9 cellular contexts compared by ENCODE assay signal in genomic region chr4:15651682-15652081, GRCh38. TPM values are rescaled to one million over a fixed set of nuclear protein-coding genes. Genes with fewer than 3 reads are reported as not detected.
DNase-seq lines count a peak whose midpoint lies in the region; ATAC-seq, FAIRE-seq and TF ChIP-seq lines count a peak whose summit lies in the region.
"Had no signal": no experiment of that assay in that cellular context is flagged by ENCODE, and none has a peak within 500 bp of the region (broad histone marks: within the 10 kb centered on the region; RNA-seq: fewer than 3 reads in every experiment).

No MANE protein-coding gene starts in this region.

- no peak for ATAC-seq in activated CD4-positive, alpha-beta T cell treated with anti-CD3 and anti-CD28 coated beads for 36 hours

- H3K4me1 ChIP-seq in stomach smooth muscle (ENCODE audit: control insufficient read depth, insufficient read depth, low read length): peaks cover 4% of the 10 kb centered on the region

- no peaks in the 10 kb centered on the region for H3K27me3 Mint-ChIP-seq in activated CD4-positive, alpha-beta T cell treated with anti-CD3 and anti-CD28 coated beads for 36 hours
- H3K27me3 Mint-ChIP-seq in activated T-helper 2 cell treated with anti-CD3 and anti-CD28 coated beads, Interferon-gamma antibody, Interleukin-2, Interleukin-4, amounts not matched to agents 10 μg/mL and 5 μg/mL and 100 μg/mL, durations not matched to agents 14 hours and 24 hours and 36 hours (ENCODE audit: low read depth): no peaks in the 10 kb centered on the region
- H3K27me3 Mint-ChIP-seq: naive B cell had no signal

- peaks cover 2% of the 10 kb centered on the region for H3K36me3 Mint-ChIP-seq in activated CD4-positive, alpha-beta T cell treated with anti-CD3 and anti-CD28 coated beads for 36 hours (ENCODE audit: low read depth)
- H3K36me3 Mint-ChIP-seq in activated T-helper 2 cell treated with anti-CD3 and anti-CD28 coated beads, Interferon-gamma antibody, Interleukin-2, Interleukin-4, amounts not matched to agents 10 μg/mL and 5 μg/mL and 100 μg/mL, durations not matched to agents 14 hours and 24 hours and 36 hours (ENCODE audit: low read depth): peaks cover 13% of the 10 kb centered on the region
- H3K36me3 Mint-ChIP-seq: naive B cell had no signal

- POLR2A ChIA-PET in activated CD4-positive, alpha-beta T cell treated with anti-CD3 and anti-CD28 coated beads for 36 hours (lab: Charles Lee): interaction anchor here (0.6 kb wide), 1 partner anchor 33 kb away, joined by 3 read pairs; no protein-coding TSS in a partner anchor
- POLR2A ChIA-PET in HEK293T (lab: Yijun Ruan, JAX): interaction anchor here (1.2 kb wide), 1 partner anchor 172 kb away, joined by 6 read pairs; no protein-coding TSS in a partner anchor

- no peak for TF ChIP-seq CTCF in D721Med (IDR thresholded peaks at IDR 0.05; ENCODE audit: insufficient read depth, missing control alignments)

- H3K4me3 Mint-ChIP-seq in activated CD4-positive, alpha-beta T cell treated with anti-CD3 and anti-CD28 coated beads for 36 hours: peak overlapping the region; percentile 39
- peak overlapping the region; percentile 33 for H3K4me3 Mint-ChIP-seq in activated T-helper 2 cell treated with anti-CD3 and anti-CD28 coated beads, Interferon-gamma antibody, Interleukin-2, Interleukin-4, amounts not matched to agents 10 μg/mL and 5 μg/mL and 100 μg/mL, durations not matched to agents 14 hours and 24 hours and 36 hours (ENCODE audit: low read depth)

- FAIRE-seq in D721Med (lab: Jason Lieb, UNC): no peak

- DNase-seq in activated CD4-positive, alpha-beta T cell treated with anti-CD3 and anti-CD28 coated beads for 36 hours: no peak
- no peak for DNase-seq in activated CD4-positive, alpha-beta T cell treated with anti-CD3 and anti-CD28 coated beads, Interleukin-2, amount 50 U/mL, for 4 hours
- no peak for DNase-seq in activated T-helper 2 cell treated with anti-CD3 and anti-CD28 coated beads, Interferon-gamma antibody, Interleukin-2, Interleukin-4, amounts not matched to agents 10 μg/mL and 5 μg/mL and 100 μg/mL, durations not matched to agents 14 hours and 24 hours and 36 hours (ENCODE audit: low spot score)
- DNase-seq in inferior parietal cortex (ENCODE audit: extremely low spot score) (peak; percentile 14), NCI-H1694 (lab: John Stamatoyannopoulos, UW) (no peak), D721Med (ENCODE audit: insufficient read length, low spot score) (no peak), HEK293T (ENCODE audit: extremely low spot score) (no peak)
- DNase-seq: naive B cell had no signal

- peak overlapping the region; percentile 36 to 44 for H3K4me3 ChIP-seq in stomach smooth muscle (ENCODE audit: low read length in 2 of 2)

- peak overlapping the region; percentile 51 to 87 for H3K9ac ChIP-seq in stomach smooth muscle (ENCODE audit: low read length in 2 of 2)

- H3K9me3 Mint-ChIP-seq in activated CD4-positive, alpha-beta T cell treated with anti-CD3 and anti-CD28 coated beads for 36 hours (ENCODE audit: low read depth): no peaks in the 10 kb centered on the region
- H3K9me3 Mint-ChIP-seq in activated T-helper 2 cell treated with anti-CD3 and anti-CD28 coated beads, Interferon-gamma antibody, Interleukin-2, Interleukin-4, amounts not matched to agents 10 μg/mL and 5 μg/mL and 100 μg/mL, durations not matched to agents 14 hours and 24 hours and 36 hours: no peaks in the 10 kb centered on the region
- H3K9me3 Mint-ChIP-seq: naive B cell had no signal

- H3K4me1 Mint-ChIP-seq in activated CD4-positive, alpha-beta T cell treated with anti-CD3 and anti-CD28 coated beads for 36 hours: peaks cover 63% of the 10 kb centered on the region
- H3K4me1 Mint-ChIP-seq in activated T-helper 2 cell treated with anti-CD3 and anti-CD28 coated beads, Interferon-gamma antibody, Interleukin-2, Interleukin-4, amounts not matched to agents 10 μg/mL and 5 μg/mL and 100 μg/mL, durations not matched to agents 14 hours and 24 hours and 36 hours (ENCODE audit: low read depth): peaks cover 55% of the 10 kb centered on the region

- no peaks in the 10 kb centered on the region for H3K36me3 ChIP-seq in stomach smooth muscle (ENCODE audit: control insufficient read depth in 2 of 2, insufficient read depth in 2 of 2, low read length in 2 of 2)

- intact Hi-C loops in activated CD4-positive, alpha-beta T cell treated with anti-CD3 and anti-CD28 coated beads for 36 hours (cut with DNase I, micrococcal nuclease): loop anchor here (2.0 to 10.0 kb wide), 8 partner anchors 174 to 1997 kb away; partner anchors contain the start of gene TAPT1 (in 1 of the 2)
- intact Hi-C loops in activated T-helper 2 cell treated with anti-CD3 and anti-CD28 coated beads, Interferon-gamma antibody, Interleukin-2, Interleukin-4, amounts not matched to agents 10 μg/mL and 5 μg/mL and 100 μg/mL, durations not matched to agents 14 hours and 24 hours and 36 hours (cut with micrococcal nuclease): loop anchor here (2.0 to 10.0 kb wide), 5 partner anchors 173 to 573 kb away; partner anchors contain the start of gene TAPT1

- CTCF ChIA-PET in activated CD4-positive, alpha-beta T cell treated with anti-CD3 and anti-CD28 coated beads for 36 hours (lab: Charles Lee): interaction anchor here (0.6 to 2.2 kb wide), 13 partner anchors 9 to 419 kb away, joined by 3 to 11 read pairs (median 4); partner anchors contain the start of gene FAM200B
- CTCF ChIA-PET in HEK293T (lab: Yijun Ruan, JAX): interaction anchor here (0.9 kb wide), 1 partner anchor 28 kb away, joined by 3 read pairs; no protein-coding TSS in a partner anchor

- no peaks in the 10 kb centered on the region for H3K27me3 ChIP-seq in stomach smooth muscle (ENCODE audit: control insufficient read depth in 1 of 2, insufficient read depth in 2 of 2, low read length in 2 of 2)

- H3K9me3 ChIP-seq in stomach smooth muscle (ENCODE audit: control insufficient read depth in 2 of 2, low read length in 2 of 2): no peaks in the 10 kb centered on the region

- peak overlapping the region; percentile 64 for H3K27ac ChIP-seq in stomach smooth muscle (ENCODE audit: low read length)

- peak overlapping the region; percentile 62 for H3K27ac Mint-ChIP-seq in activated CD4-positive, alpha-beta T cell treated with anti-CD3 and anti-CD28 coated beads for 36 hours
- peak overlapping the region; percentile 31 for H3K27ac Mint-ChIP-seq in activated T-helper 2 cell treated with anti-CD3 and anti-CD28 coated beads, Interferon-gamma antibody, Interleukin-2, Interleukin-4, amounts not matched to agents 10 μg/mL and 5 μg/mL and 100 μg/mL, durations not matched to agents 14 hours and 24 hours and 36 hours

TF ChIP-seq in HEK293T, 16 proteins besides CTCF, POLR2A, EP300 and RAD21:
- TF ChIP-seq CTBP1 (IDR thresholded peaks at IDR 0.05; ENCODE audit: borderline replicate concordance) (no peak), ELF4 (IDR thresholded peaks at IDR 0.05) (no peak), LEF1 (IDR thresholded peaks at IDR 0.05; ENCODE audit: borderline replicate concordance) (no peak), FOXK2 (IDR thresholded peaks at IDR 0.05) (no peak), L3MBTL2 (conservative IDR thresholded peaks at IDR 0.05) (no peak), BHLHE40 (IDR thresholded peaks at IDR 0.05; ENCODE audit: borderline replicate concordance) (no peak), ARNT (IDR thresholded peaks at IDR 0.05) (no peak), FOXM1 (IDR thresholded peaks at IDR 0.05; ENCODE audit: borderline replicate concordance) (no peak), ZNF384 (IDR thresholded peaks at IDR 0.05) (no peak), FOXA1 (IDR thresholded peaks at IDR 0.05) (no peak), NFRKB (IDR thresholded peaks at IDR 0.05) (no peak), HDGF (IDR thresholded peaks at IDR 0.05; ENCODE audit: borderline replicate concordance) (no peak), SUZ12 (IDR thresholded peaks at IDR 0.05) (no peak)
- TF ChIP-seq, protein P1, sequence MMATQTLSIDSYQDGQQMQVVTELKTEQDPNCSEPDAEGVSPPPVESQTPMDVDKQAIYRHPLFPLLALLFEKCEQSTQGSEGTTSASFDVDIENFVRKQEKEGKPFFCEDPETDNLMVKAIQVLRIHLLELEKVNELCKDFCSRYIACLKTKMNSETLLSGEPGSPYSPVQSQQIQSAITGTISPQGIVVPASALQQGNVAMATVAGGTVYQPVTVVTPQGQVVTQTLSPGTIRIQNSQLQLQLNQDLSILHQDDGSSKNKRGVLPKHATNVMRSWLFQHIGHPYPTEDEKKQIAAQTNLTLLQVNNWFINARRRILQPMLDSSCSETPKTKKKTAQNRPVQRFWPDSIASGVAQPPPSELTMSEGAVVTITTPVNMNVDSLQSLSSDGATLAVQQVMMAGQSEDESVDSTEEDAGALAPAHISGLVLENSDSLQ (IDR thresholded peaks at IDR 0.05): no peak

RNA-seq across cellular contexts. Expression of gene FBXL5, which starts 3.5 kb away (rescaled TPM):
- total RNA-seq in activated CD4-positive, alpha-beta T cell treated with anti-CD3 and anti-CD28 coated beads for 36 hours: 10 to 100 TPM; 20.1 to 29.1 TPM
- 28.9 and 30.3 TPM in 2 replicates for total RNA-seq in activated T-helper 2 cell treated with anti-CD3 and anti-CD28 coated beads, Interferon-gamma antibody, Interleukin-2, Interleukin-4, amounts not matched to agents 10 μg/mL and 5 μg/mL and 100 μg/mL, durations not matched to agents 14 hours and 24 hours and 36 hours

RNA-seq across cellular contexts. Expression of gene FAM200B, which starts 29.9 kb away (rescaled TPM):
- total RNA-seq in activated CD4-positive, alpha-beta T cell treated with anti-CD3 and anti-CD28 coated beads for 36 hours: 10 to 100 TPM in 1 of 2 experiments, 1 to 10 TPM in 1; 9.8 to 13.3 TPM
- 5.6 and 6.8 TPM in 2 replicates for total RNA-seq in activated T-helper 2 cell treated with anti-CD3 and anti-CD28 coated beads, Interferon-gamma antibody, Interleukin-2, Interleukin-4, amounts not matched to agents 10 μg/mL and 5 μg/mL and 100 μg/mL, durations not matched to agents 14 hours and 24 hours and 36 hours

RNA-seq across cellular contexts. Expression of gene BST1, which starts 51.2 kb away (rescaled TPM):
- under 1 TPM; 0.47 to 0.66 TPM for total RNA-seq in activated CD4-positive, alpha-beta T cell treated with anti-CD3 and anti-CD28 coated beads for 36 hours
- 0.50 and 1.8 TPM in 2 replicates for total RNA-seq in activated T-helper 2 cell treated with anti-CD3 and anti-CD28 coated beads, Interferon-gamma antibody, Interleukin-2, Interleukin-4, amounts not matched to agents 10 μg/mL and 5 μg/mL and 100 μg/mL, durations not matched to agents 14 hours and 24 hours and 36 hours
